9 cellular contexts compared by ENCODE assay signal in the genomic region with DNA sequence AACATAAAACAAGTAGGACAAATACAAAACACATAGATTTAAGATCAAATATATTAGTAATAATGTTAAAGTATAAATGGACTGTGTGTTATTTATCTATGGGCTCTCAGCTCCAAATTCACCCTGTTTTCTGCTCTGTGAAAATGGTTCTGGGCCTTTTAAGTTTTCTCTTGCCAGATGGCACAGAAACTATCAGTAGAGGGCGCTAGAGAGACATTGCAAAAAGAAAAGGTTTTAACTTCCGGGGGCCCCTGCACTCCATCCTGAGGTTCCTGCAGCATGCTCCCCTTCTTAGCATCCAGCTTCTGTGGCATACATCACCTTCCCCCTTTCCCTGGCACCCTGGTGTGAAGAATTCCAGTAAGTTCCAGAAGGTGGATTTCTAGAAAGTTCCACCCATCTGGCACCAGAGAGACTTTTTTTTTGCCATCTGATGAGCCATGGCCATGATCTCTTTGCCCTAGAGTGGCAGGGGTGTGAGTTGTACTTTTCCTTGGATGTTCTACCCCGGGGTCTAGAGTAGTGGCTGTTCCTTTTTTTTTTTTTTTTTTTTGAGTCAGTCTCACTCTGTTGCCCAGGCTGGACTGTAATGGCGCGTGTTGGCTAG. TPM values are rescaled to one million over a fixed set of nuclear protein-coding genes. Genes with fewer than 3 reads are reported as not detected.
A peak's percentile ranks its signal among the peaks of the same experiment; 100 is the strongest.
DNase-seq lines count a peak whose midpoint lies in the region; ATAC-seq and TF ChIP-seq lines count a peak whose summit lies in the region.
"Had no signal": no experiment of that assay in that cellular context is flagged by ENCODE, and none has a peak within 500 bp of the region (broad histone marks: within the 10 kb centered on the region; RNA-seq: fewer than 3 reads in every experiment).

No MANE protein-coding gene starts in this region.

- peak; percentile 72 for TF ChIP-seq CTCF in chondrocyte (IDR thresholded peaks at IDR 0.05)
- peak; percentile 57 for TF ChIP-seq CTCF in retinal pigment epithelial cell (conservative IDR thresholded peaks at IDR 0.05; ENCODE audit: low read depth, low read length)

- no peak for ATAC-seq in left ventricle myocardium superior
- no peak for ATAC-seq in GM18870 (IDR thresholded peaks at IDR 0.05; ENCODE audit: unreplicated experiment)

- DNase-seq in activated CD4-positive, alpha-beta T cell treated with anti-CD3 and anti-CD28 coated beads, Interleukin-2, amount 10 ng/mL, durations not matched to agents 24 days and 14 days: peak; percentile 64
- no peak for DNase-seq in activated CD4-positive, alpha-beta T cell treated with anti-CD3 and anti-CD28 coated beads for 4 hours
- peak; percentile 77 for DNase-seq in NAMALWA (ENCODE audit: low spot score)
- DNase-seq in chondrocyte (ENCODE audit: low spot score): no peak
- DNase-seq in retinal pigment epithelial cell (ENCODE audit: low read depth): no peak
- DNase-seq in T-helper 2 cell treated with Interferon-gamma antibody and Interleukin-4, amounts not matched to agents 5 μg/mL and 100 μg/mL, for 36 hours (ENCODE audit: low spot score): no peak
- no peak for DNase-seq in left ventricle myocardium superior
- DNase-seq: naive B cell had no signal

- H3K9me3 Mint-ChIP-seq in activated CD4-positive, alpha-beta T cell treated with anti-CD3 and anti-CD28 coated beads, Interleukin-2, amount 10 ng/mL, durations not matched to agents 24 days and 14 days: no peaks in the 10 kb centered on the region
- H3K9me3 Mint-ChIP-seq in chondrocyte (ENCODE audit: low read depth): no peaks in the 10 kb centered on the region
- H3K9me3 Mint-ChIP-seq in T-helper 2 cell treated with Interferon-gamma antibody and Interleukin-4, amounts not matched to agents 5 μg/mL and 100 μg/mL, for 36 hours: no peaks in the 10 kb centered on the region
- H3K9me3 Mint-ChIP-seq: naive B cell had no signal

- no peak overlapping the region for H3K4me3 ChIP-seq in retinal pigment epithelial cell (ENCODE audit: low read length)

- H3K27ac Mint-ChIP-seq in activated CD4-positive, alpha-beta T cell treated with anti-CD3 and anti-CD28 coated beads, Interleukin-2, amount 10 ng/mL, durations not matched to agents 24 days and 14 days: no peak overlapping the region
- H3K27ac Mint-ChIP-seq in chondrocyte (ENCODE audit: unreplicated experiment): no peak overlapping the region
- H3K27ac Mint-ChIP-seq in T-helper 2 cell treated with Interferon-gamma antibody and Interleukin-4, amounts not matched to agents 5 μg/mL and 100 μg/mL, for 36 hours: no peak overlapping the region

- H3K4me3 Mint-ChIP-seq in activated CD4-positive, alpha-beta T cell treated with anti-CD3 and anti-CD28 coated beads, Interleukin-2, amount 10 ng/mL, durations not matched to agents 24 days and 14 days: no peak overlapping the region
- H3K4me3 Mint-ChIP-seq in chondrocyte (ENCODE audit: unreplicated experiment): no peak overlapping the region
- no peak overlapping the region for H3K4me3 Mint-ChIP-seq in T-helper 2 cell treated with Interferon-gamma antibody and Interleukin-4, amounts not matched to agents 5 μg/mL and 100 μg/mL, for 36 hours
- H3K4me3 Mint-ChIP-seq: naive B cell had no signal

- intact Hi-C loops in activated CD4-positive, alpha-beta T cell treated with anti-CD3 and anti-CD28 coated beads, Interleukin-2, amount 10 ng/mL, durations not matched to agents 24 days and 14 days (cut with micrococcal nuclease): no loop called here
- intact Hi-C loops in left ventricle myocardium superior (cut with micrococcal nuclease): no loop called here

- peaks cover 11% of the 10 kb centered on the region for H3K4me1 Mint-ChIP-seq in activated CD4-positive, alpha-beta T cell treated with anti-CD3 and anti-CD28 coated beads, Interleukin-2, amount 10 ng/mL, durations not matched to agents 24 days and 14 days
- peaks cover 9% of the 10 kb centered on the region for H3K4me1 Mint-ChIP-seq in chondrocyte (ENCODE audit: low read depth)
- H3K4me1 Mint-ChIP-seq in T-helper 2 cell treated with Interferon-gamma antibody and Interleukin-4, amounts not matched to agents 5 μg/mL and 100 μg/mL, for 36 hours (ENCODE audit: low read depth): peaks cover 8% of the 10 kb centered on the region
- H3K4me1 Mint-ChIP-seq: naive B cell had no signal

- H3K36me3 Mint-ChIP-seq in activated CD4-positive, alpha-beta T cell treated with anti-CD3 and anti-CD28 coated beads, Interleukin-2, amount 10 ng/mL, durations not matched to agents 24 days and 14 days (ENCODE audit: low read depth): no peaks in the 10 kb centered on the region
- no peaks in the 10 kb centered on the region for H3K36me3 Mint-ChIP-seq in chondrocyte (ENCODE audit: low read depth)
- H3K36me3 Mint-ChIP-seq in T-helper 2 cell treated with Interferon-gamma antibody and Interleukin-4, amounts not matched to agents 5 μg/mL and 100 μg/mL, for 36 hours (ENCODE audit: low read depth): no peaks in the 10 kb centered on the region
- H3K36me3 Mint-ChIP-seq: naive B cell had no signal

- H3K27me3 Mint-ChIP-seq in activated CD4-positive, alpha-beta T cell treated with anti-CD3 and anti-CD28 coated beads, Interleukin-2, amount 10 ng/mL, durations not matched to agents 24 days and 14 days: peaks cover under 1% of the 10 kb centered on the region
- no peaks in the 10 kb centered on the region for H3K27me3 Mint-ChIP-seq in chondrocyte (ENCODE audit: low read depth)
- H3K27me3 Mint-ChIP-seq in T-helper 2 cell treated with Interferon-gamma antibody and Interleukin-4, amounts not matched to agents 5 μg/mL and 100 μg/mL, for 36 hours (ENCODE audit: low read depth): peaks cover under 1% of the 10 kb centered on the region

RNA-seq across cellular contexts. Expression of a gene that starts 29.3 kb away (rescaled TPM):
- 55.8 and 62.0 TPM in 2 replicates for total RNA-seq in activated CD4-positive, alpha-beta T cell treated with anti-CD3 and anti-CD28 coated beads, Interleukin-2, amount 10 ng/mL, durations not matched to agents 24 days and 14 days
- total RNA-seq in chondrocyte (56.3 to 62.0 TPM (median 57.5 TPM) in 3 replicates), left ventricle myocardium superior (58.6 TPM)

RNA-seq across cellular contexts. Expression of a gene that starts 29.4 kb away (rescaled TPM):
- 92.3 and 97.5 TPM in 2 replicates for total RNA-seq in activated CD4-positive, alpha-beta T cell treated with anti-CD3 and anti-CD28 coated beads, Interleukin-2, amount 10 ng/mL, durations not matched to agents 24 days and 14 days
- 49.7 to 69.4 TPM (median 51.9 TPM) in 3 replicates for total RNA-seq in chondrocyte
- total RNA-seq in left ventricle myocardium superior: 27.8 TPM

RNA-seq across cellular contexts. Expression of a gene that starts 58.6 kb away (rescaled TPM):
- total RNA-seq in activated CD4-positive, alpha-beta T cell treated with anti-CD3 and anti-CD28 coated beads, Interleukin-2, amount 10 ng/mL, durations not matched to agents 24 days and 14 days: 40.7 and 47.1 TPM in 2 replicates
- 31.2 to 35.4 TPM (median 32.2 TPM) in 3 replicates for total RNA-seq in chondrocyte
- total RNA-seq in left ventricle myocardium superior: 62.7 TPM

Comparison
In these comparisons a context has a peak if more than half of its experiments do, and no peak if none do; other contexts are left out.
1. DNase-seq: peak in activated CD4-positive, alpha-beta T cell treated with anti-CD3 and anti-CD28 coated beads, Interleukin-2, amount 10 ng/mL, durations not matched to agents 24 days and 14 days (single experiment) and NAMALWA (single experiment); none in activated CD4-positive, alpha-beta T cell treated with anti-CD3 and anti-CD28 coated beads for 4 hours (0 of 2), chondrocyte (single experiment), retinal pigment epithelial cell (single experiment), T-helper 2 cell treated with Interferon-gamma antibody and Interleukin-4, amounts not matched to agents 5 μg/mL and 100 μg/mL, for 36 hours (single experiment) and left ventricle myocardium superior (single experiment).